In genomic region chr6:86193821-86194220, GRCh38 we compare ENCODE assay signal across 26 cellular contexts.
"Had no signal": no experiment of that assay in that cellular context is flagged by ENCODE, and none has a peak within 500 bp of the region (broad histone marks: within the 10 kb centered on the region; RNA-seq: fewer than 3 reads in every experiment).

No MANE protein-coding gene starts in this region.

- H3K27ac Mint-ChIP-seq: activated naive CD8-positive, alpha-beta T cell treated with anti-CD3 and anti-CD28 coated beads for 36 hours; activated T-cell treated with anti-CD3 and anti-CD28 coated beads, Interleukin-2, amount 50 U/mL, for 24 hours; activated T-helper 17 cell treated with anti-CD3 and anti-CD28 coated beads, Interleukin-2, amount 50 U/mL, for 72 hours; dendritic cell treated with granulocyte-macrophage colony-stimulating factor and Interleukin-4, amounts not matched to agents 40 ng/mL and 50 ng/mL, for 4 days; memory B cell; nephron; stimulated activated naive B cell treated with anti-CD40 and anti-IgM and Interleukin-4, amounts not matched to agents 10 μg/mL and 1 μg/mL and 100 μg/mL, for 72 hours had no signal

- H3K4me1 ChIP-seq: breast epithelium, heart left ventricle, prostate gland, transverse colon, uterus had no signal

- H3K4me3 Mint-ChIP-seq: activated naive CD8-positive, alpha-beta T cell treated with anti-CD3 and anti-CD28 coated beads for 36 hours; activated T-cell treated with anti-CD3 and anti-CD28 coated beads, Interleukin-2, amount 50 U/mL, for 24 hours; activated T-helper 17 cell treated with anti-CD3 and anti-CD28 coated beads, Interleukin-2, amount 50 U/mL, for 72 hours; central memory CD8-positive, alpha-beta T cell; dendritic cell treated with granulocyte-macrophage colony-stimulating factor and Interleukin-4, amounts not matched to agents 40 ng/mL and 50 ng/mL, for 4 days; memory B cell; nephron; stimulated activated naive B cell treated with anti-CD40 and anti-IgM and Interleukin-4, amounts not matched to agents 10 μg/mL and 1 μg/mL and 100 μg/mL, for 72 hours had no signal

- H3K36me3 Mint-ChIP-seq: activated naive CD8-positive, alpha-beta T cell treated with anti-CD3 and anti-CD28 coated beads for 36 hours; memory B cell; stimulated activated naive B cell treated with anti-CD40 and anti-IgM and Interleukin-4, amounts not matched to agents 10 μg/mL and 1 μg/mL and 100 μg/mL, for 72 hours had no signal

- H3K9me3 ChIP-seq: breast epithelium, heart left ventricle, neutrophil, ovary, prostate gland, transverse colon, uterus had no signal

- H3K4me1 Mint-ChIP-seq: activated naive CD8-positive, alpha-beta T cell treated with anti-CD3 and anti-CD28 coated beads for 36 hours; activated T-helper 17 cell treated with anti-CD3 and anti-CD28 coated beads, Interleukin-2, amount 50 U/mL, for 72 hours; central memory CD8-positive, alpha-beta T cell; memory B cell; nephron; stimulated activated naive B cell treated with anti-CD40 and anti-IgM and Interleukin-4, amounts not matched to agents 10 μg/mL and 1 μg/mL and 100 μg/mL, for 72 hours had no signal

- H3K27ac ChIP-seq: breast epithelium, heart left ventricle, neutrophil, ovary, prostate gland, transverse colon, uterus, WERI-Rb-1 had no signal

- DNase-seq: activated CD4-positive, alpha-beta T cell treated with anti-CD3 and anti-CD28 coated beads, Interleukin-2, amount 50 U/mL, for 4 hours; activated CD8-positive, alpha-beta memory T cell treated with anti-CD3 and anti-CD28 coated beads for 24 hours; activated CD8-positive, alpha-beta memory T cell treated with anti-CD3 and anti-CD28 coated beads, Interleukin-2, amount 50 U/mL, for 4 hours; activated naive CD4-positive, alpha-beta T cell treated with Interleukin-2 at 50 U/mL for 16 hours; activated naive CD8-positive, alpha-beta T cell treated with anti-CD3 and anti-CD28 coated beads for 36 hours; activated T-cell treated with anti-CD3 and anti-CD28 coated beads, Interleukin-2, amount 50 U/mL, for 24 hours; amniotic stem cell; effector CD4-positive, alpha-beta T cell; heart left ventricle; islet precursor cell; left cardiac atrium; ovary; stimulated activated CD4-positive, alpha-beta T cell treated with anti-CD3 and anti-CD28 coated beads, Interleukin-2, amount 100 ng/mL, for 48 hours; stimulated activated CD8-positive, alpha-beta memory T cell treated with anti-CD3 and anti-CD28 coated beads, Interleukin-4, amount 100 ng/mL, for 48 hours; stimulated activated naive B cell treated with anti-CD40 and anti-IgM and Interleukin-4, amounts not matched to agents 10 μg/mL and 1 μg/mL and 100 μg/mL, for 72 hours; transverse colon; uterus; WERI-Rb-1 had no signal

- H3K27me3 ChIP-seq: breast epithelium, heart left ventricle, neutrophil, ovary, transverse colon, uterus had no signal

- H3K4me3 ChIP-seq: breast epithelium, heart left ventricle, ovary, prostate gland, transverse colon, uterus had no signal

- H3K27me3 Mint-ChIP-seq: activated naive CD8-positive, alpha-beta T cell treated with anti-CD3 and anti-CD28 coated beads for 36 hours; activated T-cell treated with anti-CD3 and anti-CD28 coated beads, Interleukin-2, amount 50 U/mL, for 24 hours; activated T-helper 17 cell treated with anti-CD3 and anti-CD28 coated beads, Interleukin-2, amount 50 U/mL, for 72 hours; central memory CD8-positive, alpha-beta T cell; dendritic cell treated with granulocyte-macrophage colony-stimulating factor and Interleukin-4, amounts not matched to agents 40 ng/mL and 50 ng/mL, for 4 days; memory B cell; stimulated activated naive B cell treated with anti-CD40 and anti-IgM and Interleukin-4, amounts not matched to agents 10 μg/mL and 1 μg/mL and 100 μg/mL, for 72 hours had no signal

- ATAC-seq: activated T-helper 17 cell treated with anti-CD3 and anti-CD28 coated beads, Interleukin-2, amount 50 U/mL, for 72 hours; heart left ventricle; left cardiac atrium; stimulated activated naive B cell treated with anti-CD40 and anti-IgM and Interleukin-4, amounts not matched to agents 10 μg/mL and 1 μg/mL and 100 μg/mL, for 72 hours had no signal

- H3K9me3 Mint-ChIP-seq: activated naive CD8-positive, alpha-beta T cell treated with anti-CD3 and anti-CD28 coated beads for 36 hours; activated T-cell treated with anti-CD3 and anti-CD28 coated beads, Interleukin-2, amount 50 U/mL, for 24 hours; activated T-helper 17 cell treated with anti-CD3 and anti-CD28 coated beads, Interleukin-2, amount 50 U/mL, for 72 hours; central memory CD8-positive, alpha-beta T cell; dendritic cell treated with granulocyte-macrophage colony-stimulating factor and Interleukin-4, amounts not matched to agents 40 ng/mL and 50 ng/mL, for 4 days; memory B cell; nephron; stimulated activated naive B cell treated with anti-CD40 and anti-IgM and Interleukin-4, amounts not matched to agents 10 μg/mL and 1 μg/mL and 100 μg/mL, for 72 hours had no signal

- H3K36me3 ChIP-seq: breast epithelium, heart left ventricle, neutrophil, ovary, prostate gland, transverse colon, uterus, WERI-Rb-1 had no signal
